In genomic region chr1:17887646-17888395, GRCh38 we compare ENCODE assay signal across 18 cellular contexts.
"Had no signal": no experiment of that assay in that cellular context is flagged by ENCODE, and none has a peak within 500 bp of the region (broad histone marks: within the 10 kb centered on the region; RNA-seq: fewer than 3 reads in every experiment).

No MANE protein-coding gene starts in this region.

- H3K36me3 ChIP-seq: brain microvascular endothelial cell, right atrium auricular region, transverse colon had no signal

- H3K4me1 ChIP-seq: foreskin keratinocyte had no signal

- H3K4me3 ChIP-seq: right atrium auricular region, skin epidermis, transverse colon had no signal

- H3K27ac ChIP-seq: brain microvascular endothelial cell, foreskin keratinocyte, right atrium auricular region, skin epidermis, transverse colon had no signal

- DNase-seq: activated CD4-positive, alpha-beta T cell treated with anti-CD3 and anti-CD28 coated beads, Interleukin-2, amount 10 ng/mL, durations not matched to agents 24 days and 14 days; activated CD4-positive, CD25-positive, alpha-beta regulatory T cell; activated CD8-positive, alpha-beta memory T cell treated with anti-CD3 and anti-CD28 coated beads, Interleukin-2, amount 50 U/mL, for 48 hours; activated CD8-positive, alpha-beta T cell treated with anti-CD3 and anti-CD28 coated beads, Interleukin-2, amount 10 ng/mL, durations not matched to agents 7 days and 5 days; activated naive CD4-positive, alpha-beta T cell; activated T-cell treated with anti-CD3 and anti-CD28 coated beads, Interleukin-2, amount 50 U/mL, for 72 hours; anterior cingulate cortex; brain microvascular endothelial cell; effector memory CD4-positive, alpha-beta T cell; foreskin keratinocyte; glutamatergic neuron; mesenchymal stem cell; occipital lobe; stimulated activated CD4-positive, alpha-beta T cell treated with anti-CD3 and anti-CD28 coated beads, Interleukin-4, amount 100 ng/mL, for 24 hours; stimulated activated naive CD4-positive, alpha-beta T cell; transverse colon had no signal

- H3K27me3 ChIP-seq: right atrium auricular region had no signal

- H3K9me3 ChIP-seq: right atrium auricular region, transverse colon had no signal
